Comparison of ENCODE assay signal across 24 cellular contexts in genomic region chr13:91362908-91363307, GRCh38. TPM values are rescaled to one million over a fixed set of nuclear protein-coding genes. Genes with fewer than 3 reads are reported as not detected.
DNase-seq lines count a peak whose midpoint lies in the region; ATAC-seq, FAIRE-seq and TF ChIP-seq lines count a peak whose summit lies in the region.
"Had no signal": no experiment of that assay in that cellular context is flagged by ENCODE, and none has a peak within 500 bp of the region (broad histone marks: within the 10 kb centered on the region; RNA-seq: fewer than 3 reads in every experiment).

No MANE protein-coding gene starts in this region.

- no peak for TF ChIP-seq POLR2A in H54 (IDR thresholded peaks at IDR 0.05; ENCODE audit: low read depth, low read length)

- POLR2A ChIA-PET in WTC11 (lab: Charles Lee), result no interaction called here

- no peaks in the 10 kb centered on the region for H3K27me3 Mint-ChIP-seq in WTC11 (ENCODE audit: low read depth)
- peaks cover 2% of the 10 kb centered on the region for H3K27me3 Mint-ChIP-seq in glutamatergic neuron (ENCODE audit: unreplicated experiment)
- H3K27me3 Mint-ChIP-seq in nephron progenitor cell (ENCODE audit: low read depth, poor library complexity), result no peaks in the 10 kb centered on the region
- H3K27me3 Mint-ChIP-seq: CD4-positive, CD25-positive, alpha-beta regulatory T cell had no signal

- no peaks in the 10 kb centered on the region for H3K9me3 Mint-ChIP-seq in WTC11
- no peaks in the 10 kb centered on the region for H3K9me3 Mint-ChIP-seq in glutamatergic neuron (ENCODE audit: unreplicated experiment)
- H3K9me3 Mint-ChIP-seq in nephron progenitor cell, result no peaks in the 10 kb centered on the region
- H3K9me3 Mint-ChIP-seq: CD4-positive, CD25-positive, alpha-beta regulatory T cell; HFFc6 had no signal

- FAIRE-seq in H54 (lab: Jason Lieb, UNC), result peak; percentile 43
- FAIRE-seq: GM18507, K562 had no signal

- ATAC-seq in WTC11, result no peak
- ATAC-seq: K562, Right ventricle myocardium inferior had no signal

- H3K36me3 Mint-ChIP-seq in WTC11 (peaks cover 11% of the 10 kb centered on the region), glutamatergic neuron (ENCODE audit: unreplicated experiment) (no peaks in the 10 kb centered on the region), nephron progenitor cell (ENCODE audit: low read depth) (peaks cover 5% of the 10 kb centered on the region)
- H3K36me3 Mint-ChIP-seq: CD4-positive, CD25-positive, alpha-beta regulatory T cell had no signal

- DNase-seq in H54 (ENCODE audit: insufficient read length, low spot score) (no peak), WTC11 (ENCODE audit: low spot score) (no peak), glutamatergic neuron (no peak), nephron progenitor cell (no peak), cortex of kidney (lab: John Stamatoyannopoulos, UW) (no peak), mucosa of gallbladder (ENCODE audit: low spot score) (no peak)
- DNase-seq in activated T-cell treated with anti-CD3 and anti-CD28 coated beads, Interleukin-2, amount 50 U/mL, for 1 hour, result no peak
- DNase-seq: CD4-positive, CD25-positive, alpha-beta regulatory T cell; DMS153; HFFc6; Kasumi-1; NCI-H1105; NCI-H1436 treated with DMSO at 0.1 percent for 48 hours; NCI-H187 treated with DMSO at 0.1 percent for 48 hours; NCI-H524; NCI-H748 treated with DMSO at 0.1 percent for 48 hours; NK-92 treated with Interleukin-12 subunit alpha and Interleukin-12 subunit beta, amount 100 ng/mL, for 24 hours; PC-9; SJCRH30 had no signal

- CTCF ChIA-PET in WTC11 (lab: Charles Lee), result no interaction called here

- H3K4me3 Mint-ChIP-seq in WTC11 (no peak overlapping the region), glutamatergic neuron (ENCODE audit: unreplicated experiment) (no peak overlapping the region), nephron progenitor cell (no peak overlapping the region)
- H3K4me3 Mint-ChIP-seq: CD4-positive, CD25-positive, alpha-beta regulatory T cell; HFFc6 had no signal

- H3K27ac Mint-ChIP-seq in WTC11 (no peak overlapping the region; the same call in 1 of the 2 replicates), glutamatergic neuron (ENCODE audit: unreplicated experiment) (peak overlapping the region; percentile 14), nephron progenitor cell (peak overlapping the region; percentile 52)
- H3K27ac Mint-ChIP-seq: CD4-positive, CD25-positive, alpha-beta regulatory T cell; HFFc6 had no signal

- H3K4me1 Mint-ChIP-seq in WTC11 (peaks cover 3% of the 10 kb centered on the region; the same call in 1 of the 2 replicates), glutamatergic neuron (ENCODE audit: low read depth, unreplicated experiment) (no peaks in the 10 kb centered on the region), nephron progenitor cell (peaks cover 4% of the 10 kb centered on the region)

- TF ChIP-seq CTCF in WTC11 (IDR thresholded peaks at IDR 0.05), result no peak
- no peak for TF ChIP-seq CTCF in glutamatergic neuron (IDR thresholded peaks at IDR 0.05; ENCODE audit: partially characterized antibody, unreplicated experiment)
- TF ChIP-seq CTCF in nephron progenitor cell (IDR thresholded peaks at IDR 0.05), result no peak

TF ChIP-seq in WTC11, 78 proteins besides CTCF, POLR2A, EP300 and RAD21:
- TF ChIP-seq ZMAT4 (CRISPR knock-in tag; IDR thresholded peaks at IDR 0.05), result peak; percentile 7; the same call in 1 of the 2 replicates
- TF ChIP-seq, protein P1, sequence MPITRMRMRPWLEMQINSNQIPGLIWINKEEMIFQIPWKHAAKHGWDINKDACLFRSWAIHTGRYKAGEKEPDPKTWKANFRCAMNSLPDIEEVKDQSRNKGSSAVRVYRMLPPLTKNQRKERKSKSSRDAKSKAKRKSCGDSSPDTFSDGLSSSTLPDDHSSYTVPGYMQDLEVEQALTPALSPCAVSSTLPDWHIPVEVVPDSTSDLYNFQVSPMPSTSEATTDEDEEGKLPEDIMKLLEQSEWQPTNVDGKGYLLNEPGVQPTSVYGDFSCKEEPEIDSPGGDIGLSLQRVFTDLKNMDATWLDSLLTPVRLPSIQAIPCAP (CRISPR knock-in tag; IDR thresholded peaks at IDR 0.05), result no peak
- no peak for TF ChIP-seq TCF7 (CRISPR knock-in tag; IDR thresholded peaks at IDR 0.05; ENCODE audit: low read depth)
- TF ChIP-seq, protein P2, sequence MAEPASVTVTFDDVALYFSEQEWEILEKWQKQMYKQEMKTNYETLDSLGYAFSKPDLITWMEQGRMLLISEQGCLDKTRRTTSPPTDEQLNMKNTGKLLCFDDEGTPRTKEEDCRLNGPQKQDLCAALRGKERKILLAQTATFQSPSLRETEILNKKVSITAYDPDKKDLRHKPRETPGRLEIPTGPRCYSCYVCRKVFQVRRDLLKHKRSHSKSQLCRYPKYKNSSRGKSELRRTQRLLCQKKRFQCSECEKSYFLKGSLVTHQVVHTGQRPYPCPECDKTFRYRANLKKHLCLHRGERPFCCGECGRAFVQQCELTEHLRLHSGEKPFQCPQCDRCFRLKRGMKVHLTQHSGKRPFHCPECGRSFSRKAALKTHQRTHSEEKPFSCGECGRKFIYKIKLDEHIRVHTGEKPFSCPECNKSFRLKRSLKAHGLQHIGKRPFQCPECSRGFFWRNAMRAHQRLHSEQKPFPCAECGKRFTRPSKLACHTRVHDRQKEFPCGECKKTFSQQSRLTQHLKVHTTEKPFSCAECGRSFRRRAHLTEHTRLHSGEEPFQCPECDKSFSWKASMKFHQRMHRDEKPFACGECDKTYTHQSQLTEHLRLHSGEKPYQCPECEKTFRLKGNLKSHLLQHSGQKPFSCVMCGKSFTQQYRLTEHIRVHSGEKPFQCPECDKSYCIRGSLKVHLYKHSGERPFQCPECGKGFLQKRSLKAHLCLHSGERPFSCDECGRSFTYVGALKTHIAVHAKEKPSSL (CRISPR knock-in tag; conservative IDR thresholded peaks at IDR 0.05), result peak; percentile 44; the same call in 1 of the 2 replicates

RNA-seq across cellular contexts. Expression of gene MIR17HG, which starts 15.4 kb away (rescaled TPM):
- total RNA-seq in WTC11 (2021) (33.4 to 37.1 TPM (median 36.7 TPM) in 3 replicates), glutamatergic neuron (ENCODE audit: unreplicated experiment) (14.5 TPM), mucosa of gallbladder (2.7 TPM)

RNA-seq across cellular contexts. Expression of gene GPC5, which starts 35.5 kb away (rescaled TPM):
- 0.46 to 0.89 TPM (median 0.50 TPM) in 3 replicates for total RNA-seq in WTC11 (2021)
- total RNA-seq in glutamatergic neuron (ENCODE audit: unreplicated experiment), result 10.2 TPM
- total RNA-seq in mucosa of gallbladder, result 2.2 TPM
- total RNA-seq: A172, PC-9, RPMI7951 had no signal
